Comparison of ENCODE assay signal across 8 cellular contexts in the genomic region with DNA sequence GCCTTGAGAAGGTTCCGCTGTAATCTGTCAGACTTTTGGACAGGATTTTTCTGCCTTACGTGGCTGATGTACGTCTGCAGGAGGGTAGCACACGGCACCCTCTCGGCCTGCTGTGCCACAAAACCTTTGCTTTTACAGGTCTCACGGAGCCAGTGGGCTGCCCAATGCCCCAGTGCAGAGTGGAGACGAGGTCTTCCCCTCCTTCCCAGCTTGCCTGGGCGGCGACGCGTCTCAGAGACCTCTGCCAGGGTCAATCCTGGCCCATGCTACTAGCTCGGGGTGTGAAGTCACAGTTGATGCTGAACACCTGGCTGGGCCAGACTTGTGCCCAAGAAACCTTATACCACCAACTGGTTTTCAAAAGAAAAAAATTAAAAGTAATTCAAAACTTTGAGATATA.
"Had no signal": no experiment of that assay in that cellular context is flagged by ENCODE, and none has a peak within 500 bp of the region (broad histone marks: within the 10 kb centered on the region; RNA-seq: fewer than 3 reads in every experiment).

No MANE protein-coding gene starts in this region.

- H3K9ac ChIP-seq: GM23248 had no signal

- H3K4me1 Mint-ChIP-seq: GM23338, H9 had no signal

- H3K4me3 ChIP-seq: GM23248, GM23338, HAP-1 had no signal

- H3K36me3 ChIP-seq: HAP-1 had no signal

- H2AFZ ChIP-seq: GM23248, GM23338 had no signal

- H3K27ac Mint-ChIP-seq: GM23338, H9, HFFc6 had no signal

- H3K27ac ChIP-seq: GM23248 had no signal

- H3K4me2 ChIP-seq: GM23338 had no signal

- H3K4me3 Mint-ChIP-seq: GM23338, H9, HFFc6 had no signal

- H3K4me1 ChIP-seq: HAP-1 had no signal

- DNase-seq: GM23248, GOT3, H7, H9, HCEC 1CT, HFFc6 had no signal

- H3K9me3 ChIP-seq: HAP-1 had no signal
